Comparison of ENCODE assay signal across 1 cellular context in the genomic region with DNA sequence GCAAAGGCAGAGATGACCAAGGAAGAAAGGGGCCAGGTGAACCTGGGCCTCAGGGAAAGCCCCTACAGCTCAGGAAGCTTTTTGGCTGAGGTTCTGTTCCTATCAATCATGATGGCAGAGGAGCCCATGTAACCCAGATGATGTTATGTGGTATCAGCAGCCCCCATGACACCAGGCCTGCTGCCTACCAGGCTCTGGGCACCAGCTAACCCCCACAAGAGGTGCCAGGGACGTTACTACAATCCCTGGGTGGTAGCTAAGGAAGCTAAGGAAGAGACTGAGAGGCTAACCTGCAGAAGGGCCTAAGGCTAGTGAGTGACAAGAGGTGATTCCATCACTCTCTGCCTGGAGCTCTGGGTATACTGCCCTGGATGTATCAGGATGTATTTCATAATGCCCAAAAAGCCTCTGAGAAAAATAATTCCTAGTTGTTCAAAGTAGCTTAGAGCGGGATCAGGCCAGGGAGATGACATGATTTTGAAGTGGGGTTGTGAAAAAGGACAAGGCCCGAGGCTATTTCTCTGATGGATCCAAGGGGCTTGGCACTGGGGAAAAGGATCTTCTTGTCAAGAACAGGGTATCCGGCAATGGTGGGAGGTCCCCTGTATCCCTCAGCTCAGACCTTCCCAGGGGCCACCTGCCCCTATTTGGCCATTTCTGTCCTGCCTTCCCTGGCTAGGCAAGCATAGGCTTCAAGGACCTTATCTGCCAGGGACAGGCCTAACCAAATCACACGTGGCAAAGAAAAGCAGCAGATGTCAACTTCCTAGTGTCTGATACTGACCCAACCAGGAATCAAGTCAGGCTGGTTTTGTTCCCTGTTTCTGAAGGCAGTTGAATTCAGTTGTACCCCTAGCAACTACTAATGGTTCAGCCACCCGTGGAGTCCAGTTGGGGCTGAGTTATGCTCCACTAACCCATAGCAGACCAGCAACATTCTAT.
TF ChIP-seq lines count a peak whose summit lies in the region.

No MANE protein-coding gene starts in this region.

TF ChIP-seq in WTC11, 78 proteins besides CTCF, POLR2A, EP300 and RAD21 (continued from another document and continues in another):
- TF ChIP-seq, protein P1, sequence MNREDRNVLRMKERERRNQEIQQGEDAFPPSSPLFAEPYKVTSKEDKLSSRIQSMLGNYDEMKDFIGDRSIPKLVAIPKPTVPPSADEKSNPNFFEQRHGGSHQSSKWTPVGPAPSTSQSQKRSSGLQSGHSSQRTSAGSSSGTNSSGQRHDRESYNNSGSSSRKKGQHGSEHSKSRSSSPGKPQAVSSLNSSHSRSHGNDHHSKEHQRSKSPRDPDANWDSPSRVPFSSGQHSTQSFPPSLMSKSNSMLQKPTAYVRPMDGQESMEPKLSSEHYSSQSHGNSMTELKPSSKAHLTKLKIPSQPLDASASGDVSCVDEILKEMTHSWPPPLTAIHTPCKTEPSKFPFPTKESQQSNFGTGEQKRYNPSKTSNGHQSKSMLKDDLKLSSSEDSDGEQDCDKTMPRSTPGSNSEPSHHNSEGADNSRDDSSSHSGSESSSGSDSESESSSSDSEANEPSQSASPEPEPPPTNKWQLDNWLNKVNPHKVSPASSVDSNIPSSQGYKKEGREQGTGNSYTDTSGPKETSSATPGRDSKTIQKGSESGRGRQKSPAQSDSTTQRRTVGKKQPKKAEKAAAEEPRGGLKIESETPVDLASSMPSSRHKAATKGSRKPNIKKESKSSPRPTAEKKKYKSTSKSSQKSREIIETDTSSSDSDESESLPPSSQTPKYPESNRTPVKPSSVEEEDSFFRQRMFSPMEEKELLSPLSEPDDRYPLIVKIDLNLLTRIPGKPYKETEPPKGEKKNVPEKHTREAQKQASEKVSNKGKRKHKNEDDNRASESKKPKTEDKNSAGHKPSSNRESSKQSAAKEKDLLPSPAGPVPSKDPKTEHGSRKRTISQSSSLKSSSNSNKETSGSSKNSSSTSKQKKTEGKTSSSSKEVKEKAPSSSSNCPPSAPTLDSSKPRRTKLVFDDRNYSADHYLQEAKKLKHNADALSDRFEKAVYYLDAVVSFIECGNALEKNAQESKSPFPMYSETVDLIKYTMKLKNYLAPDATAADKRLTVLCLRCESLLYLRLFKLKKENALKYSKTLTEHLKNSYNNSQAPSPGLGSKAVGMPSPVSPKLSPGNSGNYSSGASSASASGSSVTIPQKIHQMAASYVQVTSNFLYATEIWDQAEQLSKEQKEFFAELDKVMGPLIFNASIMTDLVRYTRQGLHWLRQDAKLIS (CRISPR knock-in tag; IDR thresholded peaks at IDR 0.05; ENCODE audit: borderline replicate concordance), result no peak
- TF ChIP-seq GABPB1 (CRISPR knock-in tag; IDR thresholded peaks at IDR 0.05) (no peak), HMGA2 (CRISPR knock-in tag; IDR thresholded peaks at IDR 0.05) (no peak), ZNF232 (CRISPR knock-in tag; IDR thresholded peaks at IDR 0.05) (no peak), ETV6 (CRISPR knock-in tag; IDR thresholded peaks at IDR 0.05) (no peak), MYBL2 (CRISPR knock-in tag; IDR thresholded peaks at IDR 0.05) (no peak), SOX15 (CRISPR knock-in tag; IDR thresholded peaks at IDR 0.05) (no peak), EMX1 (CRISPR knock-in tag; IDR thresholded peaks at IDR 0.05) (peak; percentile 58; the same call in 1 of the 2 replicates), NFYB (CRISPR knock-in tag; conservative IDR thresholded peaks at IDR 0.05; ENCODE audit: low read depth) (no peak), KAT7 (CRISPR knock-in tag; IDR thresholded peaks at IDR 0.05; ENCODE audit: borderline replicate concordance) (no peak), GRHL2 (CRISPR knock-in tag; IDR thresholded peaks at IDR 0.05; ENCODE audit: insufficient replicate concordance, severe bottlenecking) (no peak), ZNF416 (CRISPR knock-in tag; IDR thresholded peaks at IDR 0.05) (no peak), NR2C2 (CRISPR knock-in tag; IDR thresholded peaks at IDR 0.05) (no peak), NR3C1 (CRISPR knock-in tag; conservative IDR thresholded peaks at IDR 0.05; ENCODE audit: low read depth) (no peak), RELA (CRISPR knock-in tag; IDR thresholded peaks at IDR 0.05; ENCODE audit: borderline replicate concordance) (no peak), NFATC4 (CRISPR knock-in tag; IDR thresholded peaks at IDR 0.05) (peak; percentile 70; the same call in 1 of the 2 replicates), GTF2I (CRISPR knock-in tag; conservative IDR thresholded peaks at IDR 0.05) (no peak), ZNF263 (CRISPR knock-in tag; IDR thresholded peaks at IDR 0.05; ENCODE audit: low read depth) (no peak), ESRRA (CRISPR knock-in tag; IDR thresholded peaks at IDR 0.05; ENCODE audit: borderline replicate concordance) (no peak), OVOL2 (CRISPR knock-in tag; IDR thresholded peaks at IDR 0.05; ENCODE audit: borderline replicate concordance) (no peak), SMAD4 (CRISPR knock-in tag; IDR thresholded peaks at IDR 0.05) (no peak), JUN (CRISPR knock-in tag; IDR thresholded peaks at IDR 0.05) (no peak), TCF7 (CRISPR knock-in tag; IDR thresholded peaks at IDR 0.05; ENCODE audit: low read depth) (no peak), CREB1 (CRISPR knock-in tag; IDR thresholded peaks at IDR 0.05) (no peak), ZNF423 (CRISPR knock-in tag; IDR thresholded peaks at IDR 0.05) (no peak), PRRX2 (CRISPR knock-in tag; IDR thresholded peaks at IDR 0.05) (0 out of 2 replicates have a peak, but pooled peaks have one; percentile 49), CREM (CRISPR knock-in tag; IDR thresholded peaks at IDR 0.05) (no peak), RORB (CRISPR knock-in tag; IDR thresholded peaks at IDR 0.05) (peak; percentile 59; the same call in 1 of the 2 replicates), FOXK1 (CRISPR knock-in tag; IDR thresholded peaks at IDR 0.05) (no peak), ZNF671 (CRISPR knock-in tag; IDR thresholded peaks at IDR 0.05) (peak; percentile 88; the same call in 1 of the 2 replicates), IRF2 (CRISPR knock-in tag; IDR thresholded peaks at IDR 0.05; ENCODE audit: borderline replicate concordance, low read depth) (no peak), SMAD3 (CRISPR knock-in tag; IDR thresholded peaks at IDR 0.05; ENCODE audit: borderline replicate concordance) (no peak)
- TF ChIP-seq, protein P2, sequence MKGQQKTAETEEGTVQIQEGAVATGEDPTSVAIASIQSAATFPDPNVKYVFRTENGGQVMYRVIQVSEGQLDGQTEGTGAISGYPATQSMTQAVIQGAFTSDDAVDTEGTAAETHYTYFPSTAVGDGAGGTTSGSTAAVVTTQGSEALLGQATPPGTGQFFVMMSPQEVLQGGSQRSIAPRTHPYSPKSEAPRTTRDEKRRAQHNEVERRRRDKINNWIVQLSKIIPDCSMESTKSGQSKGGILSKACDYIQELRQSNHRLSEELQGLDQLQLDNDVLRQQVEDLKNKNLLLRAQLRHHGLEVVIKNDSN (CRISPR knock-in tag; IDR thresholded peaks at IDR 0.05), result no peak
- TF ChIP-seq, protein P3, sequence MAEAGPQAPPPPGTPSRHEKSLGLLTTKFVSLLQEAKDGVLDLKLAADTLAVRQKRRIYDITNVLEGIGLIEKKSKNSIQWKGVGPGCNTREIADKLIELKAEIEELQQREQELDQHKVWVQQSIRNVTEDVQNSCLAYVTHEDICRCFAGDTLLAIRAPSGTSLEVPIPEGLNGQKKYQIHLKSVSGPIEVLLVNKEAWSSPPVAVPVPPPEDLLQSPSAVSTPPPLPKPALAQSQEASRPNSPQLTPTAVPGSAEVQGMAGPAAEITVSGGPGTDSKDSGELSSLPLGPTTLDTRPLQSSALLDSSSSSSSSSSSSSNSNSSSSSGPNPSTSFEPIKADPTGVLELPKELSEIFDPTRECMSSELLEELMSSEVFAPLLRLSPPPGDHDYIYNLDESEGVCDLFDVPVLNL (CRISPR knock-in tag; IDR thresholded peaks at IDR 0.05; ENCODE audit: borderline replicate concordance, low read depth), result no peak
- TF ChIP-seq, protein P4, sequence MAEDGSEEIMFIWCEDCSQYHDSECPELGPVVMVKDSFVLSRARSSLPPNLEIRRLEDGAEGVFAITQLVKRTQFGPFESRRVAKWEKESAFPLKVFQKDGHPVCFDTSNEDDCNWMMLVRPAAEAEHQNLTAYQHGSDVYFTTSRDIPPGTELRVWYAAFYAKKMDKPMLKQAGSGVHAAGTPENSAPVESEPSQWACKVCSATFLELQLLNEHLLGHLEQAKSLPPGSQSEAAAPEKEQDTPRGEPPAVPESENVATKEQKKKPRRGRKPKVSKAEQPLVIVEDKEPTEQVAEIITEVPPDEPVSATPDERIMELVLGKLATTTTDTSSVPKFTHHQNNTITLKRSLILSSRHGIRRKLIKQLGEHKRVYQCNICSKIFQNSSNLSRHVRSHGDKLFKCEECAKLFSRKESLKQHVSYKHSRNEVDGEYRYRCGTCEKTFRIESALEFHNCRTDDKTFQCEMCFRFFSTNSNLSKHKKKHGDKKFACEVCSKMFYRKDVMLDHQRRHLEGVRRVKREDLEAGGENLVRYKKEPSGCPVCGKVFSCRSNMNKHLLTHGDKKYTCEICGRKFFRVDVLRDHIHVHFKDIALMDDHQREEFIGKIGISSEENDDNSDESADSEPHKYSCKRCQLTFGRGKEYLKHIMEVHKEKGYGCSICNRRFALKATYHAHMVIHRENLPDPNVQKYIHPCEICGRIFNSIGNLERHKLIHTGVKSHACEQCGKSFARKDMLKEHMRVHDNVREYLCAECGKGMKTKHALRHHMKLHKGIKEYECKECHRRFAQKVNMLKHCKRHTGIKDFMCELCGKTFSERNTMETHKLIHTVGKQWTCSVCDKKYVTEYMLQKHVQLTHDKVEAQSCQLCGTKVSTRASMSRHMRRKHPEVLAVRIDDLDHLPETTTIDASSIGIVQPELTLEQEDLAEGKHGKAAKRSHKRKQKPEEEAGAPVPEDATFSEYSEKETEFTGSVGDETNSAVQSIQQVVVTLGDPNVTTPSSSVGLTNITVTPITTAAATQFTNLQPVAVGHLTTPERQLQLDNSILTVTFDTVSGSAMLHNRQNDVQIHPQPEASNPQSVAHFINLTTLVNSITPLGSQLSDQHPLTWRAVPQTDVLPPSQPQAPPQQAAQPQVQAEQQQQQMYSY (CRISPR knock-in tag; IDR thresholded peaks at IDR 0.05), result no peak
- TF ChIP-seq, protein P5, sequence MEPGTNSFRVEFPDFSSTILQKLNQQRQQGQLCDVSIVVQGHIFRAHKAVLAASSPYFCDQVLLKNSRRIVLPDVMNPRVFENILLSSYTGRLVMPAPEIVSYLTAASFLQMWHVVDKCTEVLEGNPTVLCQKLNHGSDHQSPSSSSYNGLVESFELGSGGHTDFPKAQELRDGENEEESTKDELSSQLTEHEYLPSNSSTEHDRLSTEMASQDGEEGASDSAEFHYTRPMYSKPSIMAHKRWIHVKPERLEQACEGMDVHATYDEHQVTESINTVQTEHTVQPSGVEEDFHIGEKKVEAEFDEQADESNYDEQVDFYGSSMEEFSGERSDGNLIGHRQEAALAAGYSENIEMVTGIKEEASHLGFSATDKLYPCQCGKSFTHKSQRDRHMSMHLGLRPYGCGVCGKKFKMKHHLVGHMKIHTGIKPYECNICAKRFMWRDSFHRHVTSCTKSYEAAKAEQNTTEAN (CRISPR knock-in tag; IDR thresholded peaks at IDR 0.05), result no peak
- TF ChIP-seq, protein P6, sequence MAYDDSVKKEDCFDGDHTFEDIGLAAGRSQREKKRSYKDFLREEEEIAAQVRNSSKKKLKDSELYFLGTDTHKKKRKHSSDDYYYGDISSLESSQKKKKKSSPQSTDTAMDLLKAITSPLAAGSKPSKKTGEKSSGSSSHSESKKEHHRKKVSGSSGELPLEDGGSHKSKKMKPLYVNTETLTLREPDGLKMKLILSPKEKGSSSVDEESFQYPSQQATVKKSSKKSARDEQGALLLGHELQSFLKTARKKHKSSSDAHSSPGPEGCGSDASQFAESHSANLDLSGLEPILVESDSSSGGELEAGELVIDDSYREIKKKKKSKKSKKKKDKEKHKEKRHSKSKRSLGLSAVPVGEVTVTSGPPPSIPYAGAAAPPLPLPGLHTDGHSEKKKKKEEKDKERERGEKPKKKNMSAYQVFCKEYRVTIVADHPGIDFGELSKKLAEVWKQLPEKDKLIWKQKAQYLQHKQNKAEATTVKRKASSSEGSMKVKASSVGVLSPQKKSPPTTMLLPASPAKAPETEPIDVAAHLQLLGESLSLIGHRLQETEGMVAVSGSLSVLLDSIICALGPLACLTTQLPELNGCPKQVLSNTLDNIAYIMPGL (CRISPR knock-in tag; IDR thresholded peaks at IDR 0.05), result no peak
- TF ChIP-seq, protein P7, sequence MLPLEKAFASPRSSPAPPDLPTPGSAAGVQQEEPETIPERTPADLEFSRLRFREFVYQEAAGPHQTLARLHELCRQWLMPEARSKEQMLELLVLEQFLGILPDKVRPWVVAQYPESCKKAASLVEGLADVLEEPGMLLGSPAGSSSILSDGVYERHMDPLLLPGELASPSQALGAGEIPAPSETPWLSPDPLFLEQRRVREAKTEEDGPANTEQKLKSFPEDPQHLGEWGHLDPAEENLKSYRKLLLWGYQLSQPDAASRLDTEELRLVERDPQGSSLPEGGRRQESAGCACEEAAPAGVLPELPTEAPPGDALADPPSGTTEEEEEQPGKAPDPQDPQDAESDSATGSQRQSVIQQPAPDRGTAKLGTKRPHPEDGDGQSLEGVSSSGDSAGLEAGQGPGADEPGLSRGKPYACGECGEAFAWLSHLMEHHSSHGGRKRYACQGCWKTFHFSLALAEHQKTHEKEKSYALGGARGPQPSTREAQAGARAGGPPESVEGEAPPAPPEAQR (CRISPR knock-in tag; IDR thresholded peaks at IDR 0.05), result no peak
- TF ChIP-seq, protein P8, sequence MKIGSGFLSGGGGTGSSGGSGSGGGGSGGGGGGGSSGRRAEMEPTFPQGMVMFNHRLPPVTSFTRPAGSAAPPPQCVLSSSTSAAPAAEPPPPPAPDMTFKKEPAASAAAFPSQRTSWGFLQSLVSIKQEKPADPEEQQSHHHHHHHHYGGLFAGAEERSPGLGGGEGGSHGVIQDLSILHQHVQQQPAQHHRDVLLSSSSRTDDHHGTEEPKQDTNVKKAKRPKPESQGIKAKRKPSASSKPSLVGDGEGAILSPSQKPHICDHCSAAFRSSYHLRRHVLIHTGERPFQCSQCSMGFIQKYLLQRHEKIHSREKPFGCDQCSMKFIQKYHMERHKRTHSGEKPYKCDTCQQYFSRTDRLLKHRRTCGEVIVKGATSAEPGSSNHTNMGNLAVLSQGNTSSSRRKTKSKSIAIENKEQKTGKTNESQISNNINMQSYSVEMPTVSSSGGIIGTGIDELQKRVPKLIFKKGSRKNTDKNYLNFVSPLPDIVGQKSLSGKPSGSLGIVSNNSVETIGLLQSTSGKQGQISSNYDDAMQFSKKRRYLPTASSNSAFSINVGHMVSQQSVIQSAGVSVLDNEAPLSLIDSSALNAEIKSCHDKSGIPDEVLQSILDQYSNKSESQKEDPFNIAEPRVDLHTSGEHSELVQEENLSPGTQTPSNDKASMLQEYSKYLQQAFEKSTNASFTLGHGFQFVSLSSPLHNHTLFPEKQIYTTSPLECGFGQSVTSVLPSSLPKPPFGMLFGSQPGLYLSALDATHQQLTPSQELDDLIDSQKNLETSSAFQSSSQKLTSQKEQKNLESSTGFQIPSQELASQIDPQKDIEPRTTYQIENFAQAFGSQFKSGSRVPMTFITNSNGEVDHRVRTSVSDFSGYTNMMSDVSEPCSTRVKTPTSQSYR (CRISPR knock-in tag; IDR thresholded peaks at IDR 0.05), result no peak
